In the genomic region with DNA sequence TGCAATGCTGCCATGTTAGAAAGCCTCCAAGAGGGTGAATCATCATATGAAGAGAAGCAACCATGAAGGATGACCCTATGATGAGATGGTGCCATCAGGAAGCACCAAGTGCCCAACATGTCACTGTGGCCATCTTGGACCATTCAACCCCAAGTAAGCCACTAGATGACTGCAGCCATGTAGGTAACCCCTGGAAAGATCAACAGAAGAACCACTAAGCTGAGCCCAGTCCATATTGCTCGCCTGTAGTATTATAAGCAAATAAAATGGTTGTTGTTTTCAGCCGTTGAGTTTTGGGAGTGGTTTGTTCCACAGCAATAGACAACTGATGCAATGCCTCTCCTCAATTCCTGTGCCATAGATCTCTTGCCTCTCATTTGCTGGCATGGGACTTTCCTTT, we compare ENCODE assay signal across 2 cellular contexts.
TF ChIP-seq lines count a peak whose summit lies in the region.

No MANE protein-coding gene starts in this region.

TF ChIP-seq in HepG2, 621 proteins besides CTCF, POLR2A, EP300 and RAD21:
- TF ChIP-seq, protein P1, sequence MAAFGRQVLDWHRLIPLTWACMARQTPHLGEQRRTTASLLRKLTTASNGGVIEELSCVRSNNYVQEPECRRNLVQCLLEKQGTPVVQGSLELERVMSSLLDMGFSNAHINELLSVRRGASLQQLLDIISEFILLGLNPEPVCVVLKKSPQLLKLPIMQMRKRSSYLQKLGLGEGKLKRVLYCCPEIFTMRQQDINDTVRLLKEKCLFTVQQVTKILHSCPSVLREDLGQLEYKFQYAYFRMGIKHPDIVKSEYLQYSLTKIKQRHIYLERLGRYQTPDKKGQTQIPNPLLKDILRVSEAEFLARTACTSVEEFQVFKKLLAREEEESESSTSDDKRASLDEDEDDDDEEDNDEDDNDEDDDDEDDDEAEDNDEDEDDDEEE (CRISPR knock-in tag; IDR thresholded peaks at IDR 0.05), result no peak
- peak; percentile 94 for TF ChIP-seq ZNF331 (CRISPR knock-in tag; IDR thresholded peaks at IDR 0.05)

TF ChIP-seq in GM23338, 12 proteins besides CTCF, POLR2A, EP300 and RAD21:
- no peak for TF ChIP-seq CREB1 (CRISPR knock-in tag; IDR thresholded peaks at IDR 0.05; ENCODE audit: low read depth)
- peak; percentile 74 for TF ChIP-seq ZNF331 (CRISPR knock-in tag; IDR thresholded peaks at IDR 0.05; ENCODE audit: low read depth)
TF ChIP-seq in GM23338: peak in this region for 1.
